1 cellular context compared by ENCODE assay signal in the genomic region with DNA sequence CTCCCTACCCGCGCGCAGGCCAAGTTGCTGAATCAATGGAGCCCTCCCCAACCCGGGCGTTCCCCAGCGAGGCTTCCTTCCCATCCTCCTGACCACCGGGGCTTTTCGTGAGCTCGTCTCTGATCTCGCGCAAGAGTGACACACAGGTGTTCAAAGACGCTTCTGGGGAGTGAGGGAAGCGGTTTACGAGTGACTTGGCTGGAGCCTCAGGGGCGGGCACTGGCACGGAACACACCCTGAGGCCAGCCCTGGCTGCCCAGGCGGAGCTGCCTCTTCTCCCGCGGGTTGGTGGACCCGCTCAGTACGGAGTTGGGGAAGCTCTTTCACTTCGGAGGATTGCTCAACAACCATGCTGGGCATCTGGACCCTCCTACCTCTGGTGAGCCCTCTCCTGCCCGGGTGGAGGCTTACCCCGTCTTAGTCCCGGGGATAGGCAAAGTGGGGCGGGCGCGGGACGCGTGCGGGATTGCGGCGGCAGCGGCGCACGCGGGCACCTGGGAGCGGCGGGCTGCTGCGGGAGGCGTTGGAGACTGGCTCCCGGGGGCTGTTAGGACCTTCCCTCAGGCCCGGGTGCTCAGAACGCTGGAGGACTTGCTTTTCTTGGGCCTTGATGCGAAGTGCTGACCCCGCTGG.
A peak's percentile ranks its signal among the peaks of the same experiment; 100 is the strongest.
TF ChIP-seq lines count a peak whose summit lies in the region.

A gene (plus strand): TSS at position 271 of the 633 bp plus-strand sequence. CDS start 79 bp downstream, at position 350.

TF ChIP-seq in HepG2, 621 proteins besides CTCF, POLR2A, EP300 and RAD21 (continued from another document and continues in another):
- no peak for TF ChIP-seq CBFB (CRISPR knock-in tag; IDR thresholded peaks at IDR 0.05)
- TF ChIP-seq, protein P1, sequence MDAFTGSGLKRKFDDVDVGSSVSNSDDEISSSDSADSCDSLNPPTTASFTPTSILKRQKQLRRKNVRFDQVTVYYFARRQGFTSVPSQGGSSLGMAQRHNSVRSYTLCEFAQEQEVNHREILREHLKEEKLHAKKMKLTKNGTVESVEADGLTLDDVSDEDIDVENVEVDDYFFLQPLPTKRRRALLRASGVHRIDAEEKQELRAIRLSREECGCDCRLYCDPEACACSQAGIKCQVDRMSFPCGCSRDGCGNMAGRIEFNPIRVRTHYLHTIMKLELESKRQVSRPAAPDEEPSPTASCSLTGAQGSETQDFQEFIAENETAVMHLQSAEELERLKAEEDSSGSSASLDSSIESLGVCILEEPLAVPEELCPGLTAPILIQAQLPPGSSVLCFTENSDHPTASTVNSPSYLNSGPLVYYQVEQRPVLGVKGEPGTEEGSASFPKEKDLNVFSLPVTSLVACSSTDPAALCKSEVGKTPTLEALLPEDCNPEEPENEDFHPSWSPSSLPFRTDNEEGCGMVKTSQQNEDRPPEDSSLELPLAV (CRISPR knock-in tag; conservative IDR thresholded peaks at IDR 0.05; ENCODE audit: low read depth), result no peak
- TF ChIP-seq KDM5B (CRISPR knock-in tag; IDR thresholded peaks at IDR 0.05; ENCODE audit: borderline replicate concordance), result no peak
- TF ChIP-seq, protein P2, sequence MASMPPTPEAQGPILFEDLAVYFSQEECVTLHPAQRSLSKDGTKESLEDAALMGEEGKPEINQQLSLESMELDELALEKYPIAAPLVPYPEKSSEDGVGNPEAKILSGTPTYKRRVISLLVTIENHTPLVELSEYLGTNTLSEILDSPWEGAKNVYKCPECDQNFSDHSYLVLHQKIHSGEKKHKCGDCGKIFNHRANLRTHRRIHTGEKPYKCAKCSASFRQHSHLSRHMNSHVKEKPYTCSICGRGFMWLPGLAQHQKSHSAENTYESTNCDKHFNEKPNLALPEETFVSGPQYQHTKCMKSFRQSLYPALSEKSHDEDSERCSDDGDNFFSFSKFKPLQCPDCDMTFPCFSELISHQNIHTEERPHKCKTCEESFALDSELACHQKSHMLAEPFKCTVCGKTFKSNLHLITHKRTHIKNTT (CRISPR knock-in tag; IDR thresholded peaks at IDR 0.05), result no peak
- TF ChIP-seq, protein P3, sequence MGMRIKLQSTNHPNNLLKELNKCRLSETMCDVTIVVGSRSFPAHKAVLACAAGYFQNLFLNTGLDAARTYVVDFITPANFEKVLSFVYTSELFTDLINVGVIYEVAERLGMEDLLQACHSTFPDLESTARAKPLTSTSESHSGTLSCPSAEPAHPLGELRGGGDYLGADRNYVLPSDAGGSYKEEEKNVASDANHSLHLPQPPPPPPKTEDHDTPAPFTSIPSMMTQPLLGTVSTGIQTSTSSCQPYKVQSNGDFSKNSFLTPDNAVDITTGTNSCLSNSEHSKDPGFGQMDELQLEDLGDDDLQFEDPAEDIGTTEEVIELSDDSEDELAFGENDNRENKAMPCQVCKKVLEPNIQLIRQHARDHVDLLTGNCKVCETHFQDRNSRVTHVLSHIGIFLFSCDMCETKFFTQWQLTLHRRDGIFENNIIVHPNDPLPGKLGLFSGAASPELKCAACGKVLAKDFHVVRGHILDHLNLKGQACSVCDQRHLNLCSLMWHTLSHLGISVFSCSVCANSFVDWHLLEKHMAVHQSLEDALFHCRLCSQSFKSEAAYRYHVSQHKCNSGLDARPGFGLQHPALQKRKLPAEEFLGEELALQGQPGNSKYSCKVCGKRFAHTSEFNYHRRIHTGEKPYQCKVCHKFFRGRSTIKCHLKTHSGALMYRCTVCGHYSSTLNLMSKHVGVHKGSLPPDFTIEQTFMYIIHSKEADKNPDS (CRISPR knock-in tag; IDR thresholded peaks at IDR 0.05), result no peak
- TF ChIP-seq ZNF781 (CRISPR knock-in tag; IDR thresholded peaks at IDR 0.05; ENCODE audit: borderline replicate concordance, not compliant biosample characterization), result no peak
- no peak for TF ChIP-seq KDM4B (CRISPR knock-in tag; IDR thresholded peaks at IDR 0.05)
- TF ChIP-seq, protein P4, sequence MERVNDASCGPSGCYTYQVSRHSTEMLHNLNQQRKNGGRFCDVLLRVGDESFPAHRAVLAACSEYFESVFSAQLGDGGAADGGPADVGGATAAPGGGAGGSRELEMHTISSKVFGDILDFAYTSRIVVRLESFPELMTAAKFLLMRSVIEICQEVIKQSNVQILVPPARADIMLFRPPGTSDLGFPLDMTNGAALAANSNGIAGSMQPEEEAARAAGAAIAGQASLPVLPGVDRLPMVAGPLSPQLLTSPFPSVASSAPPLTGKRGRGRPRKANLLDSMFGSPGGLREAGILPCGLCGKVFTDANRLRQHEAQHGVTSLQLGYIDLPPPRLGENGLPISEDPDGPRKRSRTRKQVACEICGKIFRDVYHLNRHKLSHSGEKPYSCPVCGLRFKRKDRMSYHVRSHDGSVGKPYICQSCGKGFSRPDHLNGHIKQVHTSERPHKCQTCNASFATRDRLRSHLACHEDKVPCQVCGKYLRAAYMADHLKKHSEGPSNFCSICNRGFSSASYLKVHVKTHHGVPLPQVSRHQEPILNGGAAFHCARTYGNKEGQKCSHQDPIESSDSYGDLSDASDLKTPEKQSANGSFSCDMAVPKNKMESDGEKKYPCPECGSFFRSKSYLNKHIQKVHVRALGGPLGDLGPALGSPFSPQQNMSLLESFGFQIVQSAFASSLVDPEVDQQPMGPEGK (CRISPR knock-in tag; IDR thresholded peaks at IDR 0.05), result peak; percentile 53; the same call in 1 of the 2 replicates
- TF ChIP-seq HDAC1 (CRISPR knock-in tag; IDR thresholded peaks at IDR 0.05), result peak; percentile 22; the same call in 1 of the 2 replicates
- TF ChIP-seq ZNF572 (CRISPR knock-in tag; IDR thresholded peaks at IDR 0.05), result peak; percentile 67
- TF ChIP-seq ZNF720 (CRISPR knock-in tag; IDR thresholded peaks at IDR 0.05), result no peak
- 0 out of 2 replicates have a peak, but pooled peaks have one; percentile 40 for TF ChIP-seq ZNF383 (CRISPR knock-in tag; IDR thresholded peaks at IDR 0.05; ENCODE audit: borderline replicate concordance)
- TF ChIP-seq SP1 (IDR thresholded peaks at IDR 0.05), result no peak
- TF ChIP-seq SP1 (CRISPR knock-in tag; IDR thresholded peaks at IDR 0.05), result no peak
- TF ChIP-seq, protein P5, sequence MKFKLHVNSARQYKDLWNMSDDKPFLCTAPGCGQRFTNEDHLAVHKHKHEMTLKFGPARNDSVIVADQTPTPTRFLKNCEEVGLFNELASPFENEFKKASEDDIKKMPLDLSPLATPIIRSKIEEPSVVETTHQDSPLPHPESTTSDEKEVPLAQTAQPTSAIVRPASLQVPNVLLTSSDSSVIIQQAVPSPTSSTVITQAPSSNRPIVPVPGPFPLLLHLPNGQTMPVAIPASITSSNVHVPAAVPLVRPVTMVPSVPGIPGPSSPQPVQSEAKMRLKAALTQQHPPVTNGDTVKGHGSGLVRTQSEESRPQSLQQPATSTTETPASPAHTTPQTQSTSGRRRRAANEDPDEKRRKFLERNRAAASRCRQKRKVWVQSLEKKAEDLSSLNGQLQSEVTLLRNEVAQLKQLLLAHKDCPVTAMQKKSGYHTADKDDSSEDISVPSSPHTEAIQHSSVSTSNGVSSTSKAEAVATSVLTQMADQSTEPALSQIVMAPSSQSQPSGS (CRISPR knock-in tag; IDR thresholded peaks at IDR 0.05), result 0 out of 2 replicates have a peak, but pooled peaks have one; percentile 14
- peak in 1 of 2 experiments; percentile 49; a peak in 1 of 4 replicates for TF ChIP-seq KLF16 (CRISPR knock-in tag; IDR thresholded peaks at IDR 0.05)
- TF ChIP-seq ZSCAN9 (CRISPR knock-in tag; IDR thresholded peaks at IDR 0.05; ENCODE audit: borderline replicate concordance), result 0 out of 2 replicates have a peak, but pooled peaks have one; percentile 10
- TF ChIP-seq ZNF350 (CRISPR knock-in tag; IDR thresholded peaks at IDR 0.05; ENCODE audit: borderline replicate concordance, low read depth), result no peak
- TF ChIP-seq, protein P6, sequence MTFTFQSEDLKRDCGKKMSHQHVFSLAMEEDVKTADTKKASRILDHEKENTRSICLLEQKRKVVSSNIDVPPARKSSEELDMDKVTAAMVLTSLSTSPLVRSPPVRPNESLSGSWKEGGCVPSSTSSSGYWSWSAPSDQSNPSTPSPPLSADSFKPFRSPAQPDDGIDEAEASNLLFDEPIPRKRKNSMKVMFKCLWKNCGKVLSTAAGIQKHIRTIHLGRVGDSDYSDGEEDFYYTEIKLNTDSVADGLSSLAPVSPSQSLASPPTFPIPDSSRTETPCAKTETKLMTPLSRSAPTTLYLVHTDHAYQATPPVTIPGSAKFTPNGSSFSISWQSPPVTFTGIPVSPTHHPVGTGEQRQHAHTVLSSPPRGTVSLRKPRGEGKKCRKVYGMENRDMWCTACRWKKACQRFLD (CRISPR knock-in tag; IDR thresholded peaks at IDR 0.05; ENCODE audit: borderline replicate concordance), result 0 out of 2 replicates have a peak, but pooled peaks have one; percentile 64
- TF ChIP-seq, protein P7, sequence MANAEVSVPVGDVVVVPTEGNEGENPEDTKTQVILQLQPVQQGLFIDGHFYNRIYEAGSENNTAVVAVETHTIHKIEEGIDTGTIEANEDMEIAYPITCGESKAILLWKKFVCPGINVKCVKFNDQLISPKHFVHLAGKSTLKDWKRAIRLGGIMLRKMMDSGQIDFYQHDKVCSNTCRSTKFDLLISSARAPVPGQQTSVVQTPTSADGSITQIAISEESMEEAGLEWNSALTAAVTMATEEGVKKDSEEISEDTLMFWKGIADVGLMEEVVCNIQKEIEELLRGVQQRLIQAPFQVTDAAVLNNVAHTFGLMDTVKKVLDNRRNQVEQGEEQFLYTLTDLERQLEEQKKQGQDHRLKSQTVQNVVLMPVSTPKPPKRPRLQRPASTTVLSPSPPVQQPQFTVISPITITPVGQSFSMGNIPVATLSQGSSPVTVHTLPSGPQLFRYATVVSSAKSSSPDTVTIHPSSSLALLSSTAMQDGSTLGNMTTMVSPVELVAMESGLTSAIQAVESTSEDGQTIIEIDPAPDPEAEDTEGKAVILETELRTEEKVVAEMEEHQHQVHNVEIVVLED (CRISPR knock-in tag; IDR thresholded peaks at IDR 0.05; ENCODE audit: borderline replicate concordance), result peak; percentile 61; the same call in 1 of the 2 replicates
- peak; percentile 30; the same call in 1 of the 2 replicates for TF ChIP-seq ARHGAP35 (CRISPR knock-in tag; IDR thresholded peaks at IDR 0.05; ENCODE audit: borderline replicate concordance)
- no peak for TF ChIP-seq RNF2 (conservative IDR thresholded peaks at IDR 0.05; ENCODE audit: low read depth)
- TF ChIP-seq SATB2 (CRISPR knock-in tag; IDR thresholded peaks at IDR 0.05), result no peak
- no peak for TF ChIP-seq ZNF75D (CRISPR knock-in tag; IDR thresholded peaks at IDR 0.05; ENCODE audit: borderline replicate concordance)
- peak; percentile 36; the same call in 1 of the 2 replicates for TF ChIP-seq ZNF138 (CRISPR knock-in tag; IDR thresholded peaks at IDR 0.05; ENCODE audit: low read depth)
- TF ChIP-seq MTA1 (CRISPR knock-in tag; IDR thresholded peaks at IDR 0.05; ENCODE audit: borderline replicate concordance), result 0 out of 2 replicates have a peak, but pooled peaks have one; percentile 74
- TF ChIP-seq, protein P8, sequence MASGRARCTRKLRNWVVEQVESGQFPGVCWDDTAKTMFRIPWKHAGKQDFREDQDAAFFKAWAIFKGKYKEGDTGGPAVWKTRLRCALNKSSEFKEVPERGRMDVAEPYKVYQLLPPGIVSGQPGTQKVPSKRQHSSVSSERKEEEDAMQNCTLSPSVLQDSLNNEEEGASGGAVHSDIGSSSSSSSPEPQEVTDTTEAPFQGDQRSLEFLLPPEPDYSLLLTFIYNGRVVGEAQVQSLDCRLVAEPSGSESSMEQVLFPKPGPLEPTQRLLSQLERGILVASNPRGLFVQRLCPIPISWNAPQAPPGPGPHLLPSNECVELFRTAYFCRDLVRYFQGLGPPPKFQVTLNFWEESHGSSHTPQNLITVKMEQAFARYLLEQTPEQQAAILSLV (CRISPR knock-in tag; IDR thresholded peaks at IDR 0.05; ENCODE audit: borderline replicate concordance), result peak; percentile 70; the same call in 1 of the 2 replicates
- TF ChIP-seq, protein P9, sequence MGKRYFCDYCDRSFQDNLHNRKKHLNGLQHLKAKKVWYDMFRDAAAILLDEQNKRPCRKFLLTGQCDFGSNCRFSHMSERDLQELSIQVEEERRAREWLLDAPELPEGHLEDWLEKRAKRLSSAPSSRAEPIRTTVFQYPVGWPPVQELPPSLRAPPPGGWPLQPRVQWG (CRISPR knock-in tag; IDR thresholded peaks at IDR 0.05; ENCODE audit: borderline replicate concordance, low read depth), result no peak
- TF ChIP-seq, protein P10, sequence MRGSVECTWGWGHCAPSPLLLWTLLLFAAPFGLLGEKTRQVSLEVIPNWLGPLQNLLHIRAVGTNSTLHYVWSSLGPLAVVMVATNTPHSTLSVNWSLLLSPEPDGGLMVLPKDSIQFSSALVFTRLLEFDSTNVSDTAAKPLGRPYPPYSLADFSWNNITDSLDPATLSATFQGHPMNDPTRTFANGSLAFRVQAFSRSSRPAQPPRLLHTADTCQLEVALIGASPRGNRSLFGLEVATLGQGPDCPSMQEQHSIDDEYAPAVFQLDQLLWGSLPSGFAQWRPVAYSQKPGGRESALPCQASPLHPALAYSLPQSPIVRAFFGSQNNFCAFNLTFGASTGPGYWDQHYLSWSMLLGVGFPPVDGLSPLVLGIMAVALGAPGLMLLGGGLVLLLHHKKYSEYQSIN (CRISPR knock-in tag; IDR thresholded peaks at IDR 0.05; ENCODE audit: borderline replicate concordance), result no peak
- TF ChIP-seq, protein P11, sequence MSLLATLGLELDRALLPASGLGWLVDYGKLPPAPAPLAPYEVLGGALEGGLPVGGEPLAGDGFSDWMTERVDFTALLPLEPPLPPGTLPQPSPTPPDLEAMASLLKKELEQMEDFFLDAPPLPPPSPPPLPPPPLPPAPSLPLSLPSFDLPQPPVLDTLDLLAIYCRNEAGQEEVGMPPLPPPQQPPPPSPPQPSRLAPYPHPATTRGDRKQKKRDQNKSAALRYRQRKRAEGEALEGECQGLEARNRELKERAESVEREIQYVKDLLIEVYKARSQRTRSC (CRISPR knock-in tag; IDR thresholded peaks at IDR 0.05; ENCODE audit: low read depth), result no peak
- no peak for TF ChIP-seq NR2F1 (CRISPR knock-in tag; IDR thresholded peaks at IDR 0.05)
- TF ChIP-seq SALL1 (CRISPR knock-in tag; IDR thresholded peaks at IDR 0.05), result peak; percentile 57; the same call in 1 of the 2 replicates
- TF ChIP-seq XBP1 (CRISPR knock-in tag; IDR thresholded peaks at IDR 0.05), result no peak
- no peak for TF ChIP-seq HHEX (CRISPR knock-in tag; IDR thresholded peaks at IDR 0.05)
- TF ChIP-seq, protein P12, sequence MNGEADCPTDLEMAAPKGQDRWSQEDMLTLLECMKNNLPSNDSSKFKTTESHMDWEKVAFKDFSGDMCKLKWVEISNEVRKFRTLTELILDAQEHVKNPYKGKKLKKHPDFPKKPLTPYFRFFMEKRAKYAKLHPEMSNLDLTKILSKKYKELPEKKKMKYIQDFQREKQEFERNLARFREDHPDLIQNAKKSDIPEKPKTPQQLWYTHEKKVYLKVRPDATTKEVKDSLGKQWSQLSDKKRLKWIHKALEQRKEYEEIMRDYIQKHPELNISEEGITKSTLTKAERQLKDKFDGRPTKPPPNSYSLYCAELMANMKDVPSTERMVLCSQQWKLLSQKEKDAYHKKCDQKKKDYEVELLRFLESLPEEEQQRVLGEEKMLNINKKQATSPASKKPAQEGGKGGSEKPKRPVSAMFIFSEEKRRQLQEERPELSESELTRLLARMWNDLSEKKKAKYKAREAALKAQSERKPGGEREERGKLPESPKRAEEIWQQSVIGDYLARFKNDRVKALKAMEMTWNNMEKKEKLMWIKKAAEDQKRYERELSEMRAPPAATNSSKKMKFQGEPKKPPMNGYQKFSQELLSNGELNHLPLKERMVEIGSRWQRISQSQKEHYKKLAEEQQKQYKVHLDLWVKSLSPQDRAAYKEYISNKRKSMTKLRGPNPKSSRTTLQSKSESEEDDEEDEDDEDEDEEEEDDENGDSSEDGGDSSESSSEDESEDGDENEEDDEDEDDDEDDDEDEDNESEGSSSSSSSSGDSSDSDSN (CRISPR knock-in tag; IDR thresholded peaks at IDR 0.05), result peak; percentile 74; the same call in 1 of the 2 replicates
- no peak for TF ChIP-seq ZNF780A (CRISPR knock-in tag; IDR thresholded peaks at IDR 0.05)
- peak; percentile 33; the same call in 1 of the 2 replicates for TF ChIP-seq KDM2A (CRISPR knock-in tag; IDR thresholded peaks at IDR 0.05; ENCODE audit: borderline replicate concordance, low read depth)
- TF ChIP-seq MIER2 (CRISPR knock-in tag; IDR thresholded peaks at IDR 0.05), result 0 out of 2 replicates have a peak, but pooled peaks have one; percentile 20
- TF ChIP-seq ZMAT3 (CRISPR knock-in tag; conservative IDR thresholded peaks at IDR 0.05), result 0 out of 2 replicates have a peak, but pooled peaks have one; percentile 63
- TF ChIP-seq FOXA3 (CRISPR knock-in tag; IDR thresholded peaks at IDR 0.05), result no peak
